Comparison of ENCODE assay signal across 8 cellular contexts in genomic region chr1:43531453-43531905, GRCh38. TPM values are rescaled to one million over a fixed set of nuclear protein-coding genes. Genes with fewer than 3 reads are reported as not detected.
DNase-seq lines count a peak whose midpoint lies in the region; ATAC-seq and TF ChIP-seq lines count a peak whose summit lies in the region.

No MANE protein-coding gene starts in this region.

- DNase-seq in T-helper 1 cell, result no peak
- DNase-seq in RWPE1 (ENCODE audit: low spot score), result peak; percentile 54
- peak; percentile 52 for DNase-seq in endothelial cell (ENCODE audit: low spot score)
- DNase-seq in naive B cell, result no peak
- no peak for DNase-seq in activated effector memory CD4-positive, alpha-beta T cell treated with Interleukin-2 at 50 U/mL for 16 hours
- DNase-seq in NCI-H2107 treated with DMSO at 0.1 percent for 48 hours (lab: John Stamatoyannopoulos, UW; ENCODE audit: unreplicated experiment), result no peak

- H3K36me3 Mint-ChIP-seq in T-helper 1 cell treated with Interleukin-12 subunit alpha and Interleukin-12 subunit beta and Interleukin-4 antibody, amounts not matched to agents 30 μg/mL and 1 μg/mL, for 36 hours (ENCODE audit: low read depth), result peaks cover 2% of the 10 kb centered on the region
- H3K36me3 Mint-ChIP-seq in endothelial cell (ENCODE audit: low read depth, unreplicated experiment) (peaks cover 10% of the 10 kb centered on the region), naive B cell (peaks cover 0 to 16% of the 10 kb centered on the region in 2 donors)

- CTCF ChIA-PET in RWPE1 (lab: Yijun Ruan, JAX), result interaction anchor here (0.6 to 1.2 kb wide), 3 partner anchors 11 to 192 kb away, joined by 3 to 4 read pairs (median 3); no protein-coding TSS in a partner anchor

- ATAC-seq in naive B cell (ENCODE audit: low read depth in 2 of 2) (peak; percentile 42 to 45), HG02678 (IDR thresholded peaks at IDR 0.05; ENCODE audit: unreplicated experiment) (no peak)

- peak overlapping the region; percentile 92 for H3K27ac ChIP-seq in RWPE1

- H3K27me3 Mint-ChIP-seq in T-helper 1 cell treated with Interleukin-12 subunit alpha and Interleukin-12 subunit beta and Interleukin-4 antibody, amounts not matched to agents 30 μg/mL and 1 μg/mL, for 36 hours (ENCODE audit: low read depth), result peaks cover 58% of the 10 kb centered on the region
- H3K27me3 Mint-ChIP-seq in endothelial cell (ENCODE audit: unreplicated experiment) (peaks cover 16% of the 10 kb centered on the region), naive B cell (peaks cover 41 to 58% (median 57%) of the 10 kb centered on the region in 3 donors)

- H3K9me3 Mint-ChIP-seq in T-helper 1 cell treated with Interleukin-12 subunit alpha and Interleukin-12 subunit beta and Interleukin-4 antibody, amounts not matched to agents 30 μg/mL and 1 μg/mL, for 36 hours, result no peaks in the 10 kb centered on the region
- H3K9me3 Mint-ChIP-seq in endothelial cell (ENCODE audit: unreplicated experiment) (no peaks in the 10 kb centered on the region), naive B cell (peaks cover 0 to 2% (median 0%) of the 10 kb centered on the region in 7 donors)

- H3K4me1 Mint-ChIP-seq in T-helper 1 cell treated with Interleukin-12 subunit alpha and Interleukin-12 subunit beta and Interleukin-4 antibody, amounts not matched to agents 30 μg/mL and 1 μg/mL, for 36 hours (ENCODE audit: low read depth), result peaks cover 13% of the 10 kb centered on the region
- peaks cover 34% of the 10 kb centered on the region for H3K4me1 Mint-ChIP-seq in endothelial cell (ENCODE audit: unreplicated experiment)
- peaks cover 16 to 20% (median 17%) of the 10 kb centered on the region in 3 donors for H3K4me1 Mint-ChIP-seq in naive B cell

- H3K4me3 Mint-ChIP-seq in T-helper 1 cell treated with Interleukin-12 subunit alpha and Interleukin-12 subunit beta and Interleukin-4 antibody, amounts not matched to agents 30 μg/mL and 1 μg/mL, for 36 hours, result peak overlapping the region; percentile 88
- H3K4me3 Mint-ChIP-seq in endothelial cell (ENCODE audit: unreplicated experiment) (peak overlapping the region; percentile 100), naive B cell (peak overlapping the region; percentile 84 to 94 (median 90))

- no peak; the same call in 1 of the 2 replicates for TF ChIP-seq CTCF in RWPE1 (conservative IDR thresholded peaks at IDR 0.05; ENCODE audit: low read depth)
- TF ChIP-seq CTCF in endothelial cell (IDR thresholded peaks at IDR 0.05; ENCODE audit: unreplicated experiment), result no peak

- POLR2A ChIA-PET in RWPE1 (lab: Yijun Ruan, JAX; ENCODE audit: low non-redundant PET), result interaction anchor here (0.5 kb wide), 1 partner anchor 21 kb away, joined by 8 read pairs; no protein-coding TSS in a partner anchor

- peak overlapping the region; percentile 52 for H3K27ac Mint-ChIP-seq in T-helper 1 cell treated with Interleukin-12 subunit alpha and Interleukin-12 subunit beta and Interleukin-4 antibody, amounts not matched to agents 30 μg/mL and 1 μg/mL, for 36 hours
- peak overlapping the region; percentile 86 for H3K27ac Mint-ChIP-seq in endothelial cell (ENCODE audit: unreplicated experiment)
- H3K27ac Mint-ChIP-seq in naive B cell, result peak overlapping the region in 3 of 6 donors; percentile 85 to 93 (median 87)

RNA-seq across cellular contexts. Expression of gene PTPRF, which starts 0.8 kb away (rescaled TPM):
- total RNA-seq in endothelial cell (ENCODE audit: unreplicated experiment), result 145 TPM
- polyA plus RNA-seq in naive B cell (ENCODE audit: low read depth in 6 of 6), result 1 to 10 TPM in 1 of 6 donors, under 1 TPM in 1, not detected in 4; 0.19 to 2.3 TPM

Comparison
In these comparisons a context has a peak if more than half of its experiments do, and no peak if none do; other contexts are left out.
1. DNase-seq: peak in RWPE1 (single experiment) and endothelial cell (single experiment); none in T-helper 1 cell (0 of 5), naive B cell (single experiment), activated effector memory CD4-positive, alpha-beta T cell treated with Interleukin-2 at 50 U/mL for 16 hours (single experiment) and NCI-H2107 treated with DMSO at 0.1 percent for 48 hours (single experiment).
2. Peak in every context shown above with its lines, with median percentiles within 50 percentile points of each other: H3K4me3 Mint-ChIP-seq.